ENCODE assay signal across 9 cellular contexts in the genomic region with DNA sequence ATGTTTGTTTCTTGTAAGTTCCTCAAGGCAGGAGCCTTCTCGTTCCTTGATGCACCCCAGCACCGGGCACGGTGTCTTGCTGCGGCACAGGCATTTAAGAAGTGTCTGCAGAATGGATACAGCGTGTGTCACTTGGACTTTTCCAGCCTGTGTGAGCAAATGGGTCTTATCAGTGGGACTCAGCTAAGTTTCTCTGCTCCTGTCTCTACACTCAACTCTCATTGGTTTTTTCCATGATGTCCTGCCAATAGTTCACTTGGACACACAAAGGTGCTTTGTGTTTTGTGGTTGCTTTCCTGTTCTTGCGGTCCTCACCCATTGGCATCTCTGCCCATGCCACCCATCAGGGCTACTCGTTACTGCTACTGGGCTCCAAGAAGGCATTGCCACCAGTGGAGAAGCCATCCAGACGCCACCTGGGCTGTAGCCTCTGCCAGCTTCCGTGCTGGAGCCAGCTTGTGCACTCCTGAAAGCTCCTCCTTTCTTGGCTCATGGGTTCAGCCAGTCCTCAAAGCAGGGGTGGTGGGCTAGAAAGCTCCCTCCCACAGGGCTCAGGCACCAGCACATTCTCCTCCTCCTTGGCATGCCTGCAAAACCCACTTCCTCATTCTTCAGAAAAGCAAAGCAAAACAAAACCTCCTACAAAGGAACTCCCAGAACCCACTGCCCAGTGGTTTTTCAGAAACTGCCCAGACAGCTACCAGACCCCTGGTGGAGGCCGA. TPM values are rescaled to one million over a fixed set of nuclear protein-coding genes. Genes with fewer than 3 reads are reported as not detected.
DNase-seq lines count a peak whose midpoint lies in the region; ATAC-seq, FAIRE-seq and TF ChIP-seq lines count a peak whose summit lies in the region.
"Had no signal": no experiment of that assay in that cellular context is flagged by ENCODE, and none has a peak within 500 bp of the region (broad histone marks: within the 10 kb centered on the region; RNA-seq: fewer than 3 reads in every experiment).

No MANE protein-coding gene starts in this region.

- H3K36me3 Mint-ChIP-seq in activated T-helper 17 cell treated with anti-CD3 and anti-CD28 coated beads, Interleukin-2, amount 50 U/mL, for 72 hours (ENCODE audit: low read depth), result peaks cover 16% of the 10 kb centered on the region

- peak overlapping the region in 7 of 8 donors; percentile 61 to 77 (median 70) for H3K27ac ChIP-seq in spleen

- intact Hi-C loops in left ventricle myocardium superior (cut with micrococcal nuclease) (no loop called here), spleen (cut with DNase I; ENCODE audit: low total_unique reads) (no loop called here)

- WGBS in spleen, 5 donors, result 40 to 51% (median 48%) methylated on average over 10 of the region's 10 CpGs

- peaks cover 0 to 39% (median 0%) of the 10 kb centered on the region in 6 donors for H3K36me3 ChIP-seq in spleen

- no peaks in the 10 kb centered on the region for H3K9me3 ChIP-seq in spleen

- H3K27ac Mint-ChIP-seq in activated T-helper 17 cell treated with anti-CD3 and anti-CD28 coated beads, Interleukin-2, amount 50 U/mL, for 72 hours, result peak overlapping the region; percentile 85

- FAIRE-seq in frontal cortex (lab: Jason Lieb, UNC), result no peak
- FAIRE-seq: endometrium had no signal

- peak overlapping the region; percentile 75 for H3K4me3 Mint-ChIP-seq in activated T-helper 17 cell treated with anti-CD3 and anti-CD28 coated beads, Interleukin-2, amount 50 U/mL, for 72 hours

- H3K27me3 Mint-ChIP-seq in activated T-helper 17 cell treated with anti-CD3 and anti-CD28 coated beads, Interleukin-2, amount 50 U/mL, for 72 hours, result no peaks in the 10 kb centered on the region

- peak; percentile 94 to 96 for DNase-seq in AML-193 (lab: John Stamatoyannopoulos, UW)
- DNase-seq in Jurkat, Clone E6-1 (ENCODE audit: low read depth, low spot score), result peak; percentile 52
- peak; percentile 52 for DNase-seq in left ventricle myocardium superior
- DNase-seq in spleen, result peak; percentile 79
- DNase-seq in frontal cortex (ENCODE audit: low spot score in 2 of 2), result no peak
- DNase-seq in RKO (ENCODE audit: low spot score), result no peak

- TF ChIP-seq POLR2A in spleen (IDR thresholded peaks at IDR 0.05), result no peak

- H3K9me3 Mint-ChIP-seq in activated T-helper 17 cell treated with anti-CD3 and anti-CD28 coated beads, Interleukin-2, amount 50 U/mL, for 72 hours, result no peaks in the 10 kb centered on the region

- peak; percentile 94 for ATAC-seq in GM19438 (IDR thresholded peaks at IDR 0.05; ENCODE audit: low read depth, unreplicated experiment)
- peak; percentile 42 for ATAC-seq in activated T-helper 17 cell treated with anti-CD3 and anti-CD28 coated beads, Interleukin-2, amount 50 U/mL, for 72 hours (replicated peaks)
- peak; percentile 72 for ATAC-seq in left ventricle myocardium superior

- H3K4me1 ChIP-seq in spleen, result peaks cover 6 to 46% (median 24%) of the 10 kb centered on the region in 6 donors

- TF ChIP-seq CTCF in spleen (IDR thresholded peaks at IDR 0.05 in 8 of 11, conservative IDR thresholded peaks at IDR 0.05 in 3 of 11), result peak in 1 of 11 experiments; percentile 17

- H3K4me1 Mint-ChIP-seq in activated T-helper 17 cell treated with anti-CD3 and anti-CD28 coated beads, Interleukin-2, amount 50 U/mL, for 72 hours, result peaks cover 37% of the 10 kb centered on the region

- H3K27me3 ChIP-seq in spleen (replicated peaks in 1 of 7), result peaks cover 0 to 5% (median 0%) of the 10 kb centered on the region in 7 donors

- H3K4me3 ChIP-seq in Jurkat, Clone E6-1 (ENCODE audit: low read length), result no peak overlapping the region
- peak overlapping the region in 1 of 8 donors; percentile 29 for H3K4me3 ChIP-seq in spleen

RNA-seq across cellular contexts. Expression of gene IL1R2, which starts 41.4 kb away (rescaled TPM):
- polyA plus RNA-seq in Jurkat, Clone E6-1 (2012; ENCODE audit: insufficient read depth, insufficient read length), result 4.3 TPM
- 10 to 100 TPM; 55.8 to 97.6 TPM for total RNA-seq in activated T-helper 17 cell treated with anti-CD3 and anti-CD28 coated beads, Interleukin-2, amount 50 U/mL, for 72 hours
- total RNA-seq in left ventricle myocardium superior, result 1.4 TPM
- total RNA-seq in spleen, result 100 to 1,000 TPM in 6 of 7 donors, 10 to 100 TPM in 1; 24.5 to 607 (median 140) TPM
- 10 to 100 TPM; 20.1 to 62.9 (median 22.6) TPM for polyA plus RNA-seq in spleen
- total RNA-seq in frontal cortex, result not detected

Comparison
In these comparisons a context has a peak if more than half of its experiments do, and no peak if none do; other contexts are left out.
1. DNase-seq: peak in AML-193 (2 of 2), Jurkat, Clone E6-1 (single experiment), left ventricle myocardium superior (single experiment) and spleen (single experiment); none in frontal cortex (0 of 2) and RKO (single experiment).
2. ATAC-seq: peak in every context shown above with its lines; median percentile 94 in GM19438; 72 in left ventricle myocardium superior; 42 in activated T-helper 17 cell treated with anti-CD3 and anti-CD28 coated beads, Interleukin-2, amount 50 U/mL, for 72 hours.
3. RNA of gene IL1R2, which starts 41.4 kb away (total RNA-seq): 24.5 to 607 TPM in spleen and 55.8 to 97.6 TPM in activated T-helper 17 cell treated with anti-CD3 and anti-CD28 coated beads, Interleukin-2, amount 50 U/mL, for 72 hours; 1.4 TPM in left ventricle myocardium superior (single experiment) and not detected in frontal cortex (single experiment); every median in the first group is over 10 times any median in the second.